20 cellular contexts compared by ENCODE assay signal in the genomic region with DNA sequence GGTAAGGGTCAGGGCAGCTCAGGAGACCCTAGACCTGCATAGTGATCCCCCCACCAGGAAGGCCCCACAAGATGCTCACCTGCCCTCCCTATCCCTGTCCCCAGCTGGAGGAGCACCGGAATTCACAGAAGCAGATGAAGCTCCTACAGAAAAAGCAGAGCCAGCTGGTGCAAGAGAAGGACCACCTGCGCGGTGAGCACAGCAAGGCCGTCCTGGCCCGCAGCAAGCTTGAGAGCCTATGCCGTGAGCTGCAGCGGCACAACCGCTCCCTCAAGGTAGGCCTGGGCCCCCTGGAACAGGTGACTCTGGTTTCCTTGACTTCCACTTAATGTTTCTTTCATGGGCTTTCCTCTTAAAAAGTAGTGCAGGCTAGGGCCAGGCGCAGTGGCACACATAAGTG. TPM values are rescaled to one million over a fixed set of nuclear protein-coding genes. Genes with fewer than 3 reads are reported as not detected.
A peak's percentile ranks its signal among the peaks of the same experiment; 100 is the strongest.
DNase-seq lines count a peak whose midpoint lies in the region; ATAC-seq, FAIRE-seq and TF ChIP-seq lines count a peak whose summit lies in the region.
"Had no signal": no experiment of that assay in that cellular context is flagged by ENCODE, and none has a peak within 500 bp of the region (broad histone marks: within the 10 kb centered on the region; RNA-seq: fewer than 3 reads in every experiment).

No MANE protein-coding gene starts in this region.

- H3K4me2 ChIP-seq in BLaER1 (no peak overlapping the region), K562 (ENCODE audit: insufficient read depth, low read length) (no peak overlapping the region)
- H3K4me2 ChIP-seq: A549 had no signal

- FAIRE-seq in K562 (lab: Jason Lieb, UNC) = no peak
- FAIRE-seq: A549, GM19239, H1 had no signal

- peaks cover 30% of the 10 kb centered on the region for H3K4me1 ChIP-seq in BLaER1
- peaks cover 3% of the 10 kb centered on the region in 2 experiments; a peak in 3 of 5 replicates for H3K4me1 ChIP-seq in K562 (replicated peaks in 1 of 2; ENCODE audit: control insufficient read depth in 2 of 2, insufficient read depth in 2 of 2, low read length in 2 of 2)
- H3K4me1 ChIP-seq: HAP-1 had no signal

- CTCF ChIA-PET in K562 (lab: Yijun Ruan, JAX; ENCODE audit: low intra/inter-chr PET ratio) (no interaction called here), GM10248 (lab: Yijun Ruan, JAX) (interaction anchor here (0.7 to 1.3 kb wide), 2 partner anchors 28 to 33 kb away, joined by 3 read pairs; no protein-coding TSS in a partner anchor)

- H3K27ac Mint-ChIP-seq in stimulated activated effector memory CD8-positive, alpha-beta T cell treated with anti-CD3 and anti-CD28 coated beads, Interleukin-12 subunit alpha, Interleukin-12 subunit beta, amount 100 ng/mL, for 72 hours = peak overlapping the region; percentile 18

- H3K36me3 ChIP-seq in BLaER1 = peaks cover 100% of the 10 kb centered on the region
- peaks cover 62% of the 10 kb centered on the region for H3K36me3 ChIP-seq in H7 (replicated peaks; ENCODE audit: control insufficient read depth, insufficient read depth, low read length)
- H3K36me3 ChIP-seq in K562 (ENCODE audit: control insufficient read depth, insufficient read depth, low read length) = peaks cover 91% of the 10 kb centered on the region

- in situ Hi-C loops in K562 (cut with MboI) = no loop called here

- BruUV-seq in K562 (replicated peaks; lab: Mats Ljungman, UMichigan) = no TSS peak

- H3K9me3 ChIP-seq in BLaER1 (no peaks in the 10 kb centered on the region), K562 (replicated peaks; ENCODE audit: control insufficient read depth, insufficient read depth, low read depth, low read length) (no peaks in the 10 kb centered on the region)
- H3K9me3 ChIP-seq: A549, HAP-1 had no signal

- H3K79me2 ChIP-seq in K562 (ENCODE audit: control insufficient read depth, insufficient read depth, low read length) = peaks cover 36% of the 10 kb centered on the region

- no peaks in the 10 kb centered on the region for H3K9me3 Mint-ChIP-seq in stimulated activated effector memory CD8-positive, alpha-beta T cell treated with anti-CD3 and anti-CD28 coated beads, Interleukin-12 subunit alpha, Interleukin-12 subunit beta, amount 100 ng/mL, for 72 hours
- H3K9me3 Mint-ChIP-seq: CD14-positive monocyte had no signal

- H3K4me3 ChIP-seq in BLaER1 (no peak overlapping the region), H7 (ENCODE audit: insufficient read depth, low read depth, low read length) (no peak overlapping the region), K562 (no peak overlapping the region)
- H3K4me3 ChIP-seq: A549, HAP-1 had no signal

- peak; percentile 20 for DNase-seq in H7
- no peak for DNase-seq in K562 (ENCODE audit: extremely low read depth in 1 of 4, low spot score in 3 of 4)
- no peak for DNase-seq in stimulated activated effector memory CD8-positive, alpha-beta T cell treated with anti-CD3 and anti-CD28 coated beads, Interleukin-12 subunit alpha, Interleukin-12 subunit beta, amount 100 ng/mL, for 72 hours (ENCODE audit: low spot score in 2 of 2)
- no peak for DNase-seq in GM10248 (ENCODE audit: extremely low spot score)
- no peak for DNase-seq in NCI-H526 (lab: John Stamatoyannopoulos, UW)
- DNase-seq: AML-193; CD4-positive, alpha-beta memory T cell; DMS153; DMS79; GDM1 had no signal

- peaks cover 47% of the 10 kb centered on the region for H3K4me1 Mint-ChIP-seq in stimulated activated effector memory CD8-positive, alpha-beta T cell treated with anti-CD3 and anti-CD28 coated beads, Interleukin-12 subunit alpha, Interleukin-12 subunit beta, amount 100 ng/mL, for 72 hours

- TF ChIP-seq RAD21 in K562 (CRISPR knock-in tag; conservative IDR thresholded peaks at IDR 0.05 in 1 of 2, IDR thresholded peaks at IDR 0.05 in 1 of 2) = no peak

- POLR2A ChIA-PET in K562 (lab: Yijun Ruan, JAX) (interaction anchor here (0.6 to 11.6 kb wide), 4 partner anchors 8 to 114 kb away, joined by 3 to 201 read pairs (median 4); partner anchors contain the start of genes CCDC28B and TXLNA), GM10248 (lab: Yijun Ruan, JAX) (interaction anchor here (0.6 kb wide), 1 partner anchor 78 kb away, joined by 10 read pairs; no protein-coding TSS in a partner anchor)

- intact Hi-C loops in K562 (cut with micrococcal nuclease) = loop anchor here (10.0 kb wide), 1 partner anchor 173 kb away; the partner anchor contains the start of gene KHDRBS1

- peaks cover 100% of the 10 kb centered on the region for H3K36me3 Mint-ChIP-seq in stimulated activated effector memory CD8-positive, alpha-beta T cell treated with anti-CD3 and anti-CD28 coated beads, Interleukin-12 subunit alpha, Interleukin-12 subunit beta, amount 100 ng/mL, for 72 hours

- H3K27me3 ChIP-seq in BLaER1 = no peaks in the 10 kb centered on the region
- H3K27me3 ChIP-seq in H7 (ENCODE audit: control insufficient read depth, insufficient read depth, low read length) = no peaks in the 10 kb centered on the region
- H3K27me3 ChIP-seq in K562 (ENCODE audit: control insufficient read depth in 2 of 2, insufficient read depth in 2 of 2, low read length in 2 of 2) = no peaks in the 10 kb centered on the region

- ATAC-seq in K562 (no peak), GM18858 (IDR thresholded peaks at IDR 0.05; ENCODE audit: unreplicated experiment) (no peak)
- no peak for ATAC-seq in stimulated activated effector memory CD8-positive, alpha-beta T cell treated with anti-CD3 and anti-CD28 coated beads, Interleukin-12 subunit alpha, Interleukin-12 subunit beta, amount 100 ng/mL, for 72 hours
- ATAC-seq: A549 had no signal

- TF ChIP-seq CTCF in K562 (IDR thresholded peaks at IDR 0.05 in 2 of 3, conservative IDR thresholded peaks at IDR 0.05 in 1 of 3; ENCODE audit: insufficient read depth in 2 of 3, low read depth in 1 of 3, low read length in 3 of 3) (no peak), GM10248 (IDR thresholded peaks at IDR 0.05; ENCODE audit: control extremely low read depth, extremely low read depth, low read depth, missing control alignments) (no peak)

- TF ChIP-seq POLR2A in K562 (conservative IDR thresholded peaks at IDR 0.05) = no peak

- H3K4me3 Mint-ChIP-seq in stimulated activated effector memory CD8-positive, alpha-beta T cell treated with anti-CD3 and anti-CD28 coated beads, Interleukin-12 subunit alpha, Interleukin-12 subunit beta, amount 100 ng/mL, for 72 hours = no peak overlapping the region
- H3K4me3 Mint-ChIP-seq: CD14-positive monocyte had no signal

- TF ChIP-seq EP300 in K562 (IDR thresholded peaks at IDR 0.05; ENCODE audit: low read length) = no peak

- WGBS in K562 (ENCODE audit: insufficient coverage, low coverage, missing lambda C conversion rate) = over 99% methylated on average over 9 of the region's 9 CpGs

- H3K9ac ChIP-seq in BLaER1 (no peak overlapping the region), K562 (ENCODE audit: insufficient read depth in 1 of 2, low read depth in 2 of 2, low read length in 2 of 2) (peak overlapping the region in 1 of 2 experiments; percentile 29; a peak in 1 of 4 replicates)

- H2AFZ ChIP-seq in K562 (ENCODE audit: low read depth, low read length) = no peak overlapping the region

- peaks cover 4% of the 10 kb centered on the region for H3K9me1 ChIP-seq in K562 (ENCODE audit: control insufficient read depth, insufficient read depth, low read length)

- H4K20me1 ChIP-seq in BLaER1 (peaks cover 99% of the 10 kb centered on the region), K562 (replicated peaks; ENCODE audit: control insufficient read depth, insufficient read depth, low read length) (no peaks in the 10 kb centered on the region)

- H3K27ac ChIP-seq in BLaER1 (0 out of 2 replicates have a peak overlapping the region, but pooled peaks have one; percentile 12), K562 (ENCODE audit: extremely low read depth, low read depth, low read length) (no peak overlapping the region)
- H3K27ac ChIP-seq: A549 had no signal

RNA-seq across cellular contexts. Expression of gene TXLNA, which starts 8.4 kb away (rescaled TPM):
- 70.2 and 77.3 TPM in 2 replicates for total RNA-seq in H7 (2014; rRNA removed; shearing (Covaris generic))
- 55.3 and 89.3 TPM in 2 replicates for total RNA-seq in K562 (2011; cell fraction: chromatin; rRNA removed; ENCODE audit: low replicate concordance)
- 49.7 and 53.2 TPM in 2 replicates for total RNA-seq in K562 (2011; cell fraction: nucleolus; rRNA removed)
- 72.7 and 98.9 TPM in 2 replicates for total RNA-seq in K562 (2011; cell fraction: nucleoplasm; rRNA removed)
- total RNA-seq in K562 (2014; rRNA removed) (38.6 and 51.4 TPM in 2 replicates), K562 (2014; rRNA removed; fragmentation: Illumina TruSeq; extraction: Trizol) (33.0 and 33.5 TPM in 2 replicates), K562 (2015; rRNA removed; fragmentation: Illumina TruSeq; extraction: Trizol) (46.4 TPM in 2 replicates), K562 (2021) (50.2 and 54.5 TPM in 2 replicates)
- polyA plus RNA-seq in K562 (2011; rRNA removed) (39.3 and 42.9 TPM in 2 replicates), K562 (2014; fragmentation: Illumina TruSeq; extraction: Trizol) (39.4 and 40.9 TPM in 2 replicates), K562 (2014; fragmentation: Nextera tagmentation; extraction: Ambion mirVana) (10 to 100 TPM in 1 of 2 experiments, 1 to 10 TPM in 1; 9.2 to 15.2 TPM), K562 (2014; rRNA removed) (43.6 and 46.7 TPM in 2 replicates)
- 33.2 and 42.7 TPM in 2 replicates for polyA plus RNA-seq in K562 (2011; cell fraction: cytosol; rRNA removed)
- 124 and 140 TPM in 2 replicates for polyA plus RNA-seq in K562 (2011; cell fraction: nucleus; rRNA removed)
- 29.5 and 40.7 TPM in 2 replicates for polyA plus RNA-seq in K562 (2012)
- 30.3 and 32.5 TPM in 2 replicates for polyA minus RNA-seq in K562 (2011; rRNA and poly(A)+ RNA removed)
- 19.4 and 20.2 TPM in 2 replicates for polyA minus RNA-seq in K562 (2011; cell fraction: cytosol; rRNA and poly(A)+ RNA removed)
- polyA minus RNA-seq in K562 (2011; cell fraction: nucleus; rRNA and poly(A)+ RNA removed) = 13.7 and 22.8 TPM in 2 replicates

RNA-seq across cellular contexts. Expression of gene CCDC28B, which starts 12.5 kb away (rescaled TPM):
- total RNA-seq in H7 (2014; rRNA removed; shearing (Covaris generic)) = 56.0 and 57.8 TPM in 2 replicates
- 11.5 and 23.4 TPM in 2 replicates for total RNA-seq in K562 (2011; cell fraction: chromatin; rRNA removed; ENCODE audit: low replicate concordance)
- 20.0 and 22.0 TPM in 2 replicates for total RNA-seq in K562 (2011; cell fraction: nucleolus; rRNA removed)
- total RNA-seq in K562 (2011; cell fraction: nucleoplasm; rRNA removed) = 16.6 and 19.8 TPM in 2 replicates
- total RNA-seq in K562 (2014; rRNA removed) = 51.9 and 59.5 TPM in 2 replicates
- total RNA-seq in K562 (2014; rRNA removed; fragmentation: Illumina TruSeq; extraction: Trizol) = 14.3 and 17.3 TPM in 2 replicates
- 42.2 and 44.4 TPM in 2 replicates for total RNA-seq in K562 (2015; rRNA removed; fragmentation: Illumina TruSeq; extraction: Trizol)
- total RNA-seq in K562 (2021) = 48.0 and 50.6 TPM in 2 replicates
- 29.3 and 29.4 TPM in 2 replicates for polyA plus RNA-seq in K562 (2011; rRNA removed)
- 38.3 and 45.4 TPM in 2 replicates for polyA plus RNA-seq in K562 (2011; cell fraction: cytosol; rRNA removed)
- 22.5 and 26.4 TPM in 2 replicates for polyA plus RNA-seq in K562 (2011; cell fraction: nucleus; rRNA removed)
- 44.3 and 77.3 TPM in 2 replicates for polyA plus RNA-seq in K562 (2012)
- 31.7 and 45.4 TPM in 2 replicates for polyA plus RNA-seq in K562 (2014; fragmentation: Illumina TruSeq; extraction: Trizol)
- 10 to 100 TPM in 1 of 2 experiments, 1 to 10 TPM in 1; 5.7 to 14.5 TPM for polyA plus RNA-seq in K562 (2014; fragmentation: Nextera tagmentation; extraction: Ambion mirVana)
- 54.5 and 56.6 TPM in 2 replicates for polyA plus RNA-seq in K562 (2014; rRNA removed)
- 15.4 and 16.3 TPM in 2 replicates for polyA minus RNA-seq in K562 (2011; rRNA and poly(A)+ RNA removed)
- 16.2 and 17.0 TPM in 2 replicates for polyA minus RNA-seq in K562 (2011; cell fraction: cytosol; rRNA and poly(A)+ RNA removed)
- polyA minus RNA-seq in K562 (2011; cell fraction: nucleus; rRNA and poly(A)+ RNA removed) = 7.1 and 7.9 TPM in 2 replicates

RNA-seq across cellular contexts. Expression of gene IQCC, which starts 17.6 kb away (rescaled TPM):
- 8.3 and 8.7 TPM in 2 replicates for total RNA-seq in H7 (2014; rRNA removed; shearing (Covaris generic))
- 18.6 and 38.8 TPM in 2 replicates for total RNA-seq in K562 (2011; cell fraction: chromatin; rRNA removed; ENCODE audit: low replicate concordance)
- 26.5 and 29.7 TPM in 2 replicates for total RNA-seq in K562 (2011; cell fraction: nucleolus; rRNA removed)
- total RNA-seq in K562 (2011; cell fraction: nucleoplasm; rRNA removed) = 17.0 and 24.6 TPM in 2 replicates
- total RNA-seq in K562 (2014; rRNA removed) (12.4 and 12.6 TPM in 2 replicates), K562 (2014; rRNA removed; fragmentation: Illumina TruSeq; extraction: Trizol) (10.6 and 11.5 TPM in 2 replicates), K562 (2015; rRNA removed; fragmentation: Illumina TruSeq; extraction: Trizol) (12.7 and 13.2 TPM in 2 replicates), K562 (2021) (6.6 and 8.1 TPM in 2 replicates)
- polyA plus RNA-seq in K562 (2011; rRNA removed) (10.6 and 10.7 TPM in 2 replicates), K562 (2014; fragmentation: Illumina TruSeq; extraction: Trizol) (14.9 and 16.5 TPM in 2 replicates), K562 (2014; fragmentation: Nextera tagmentation; extraction: Ambion mirVana) (10 to 100 TPM in 1 of 2 experiments, 1 to 10 TPM in 1; 8.4 to 10.4 TPM), K562 (2014; rRNA removed) (12.4 and 13.9 TPM in 2 replicates)
- 7.5 and 8.4 TPM in 2 replicates for polyA plus RNA-seq in K562 (2011; cell fraction: cytosol; rRNA removed)
- 11.3 and 15.9 TPM in 2 replicates for polyA plus RNA-seq in K562 (2011; cell fraction: nucleus; rRNA removed)
- 6.8 and 7.8 TPM in 2 replicates for polyA plus RNA-seq in K562 (2012)
- 5.3 and 6.4 TPM in 2 replicates for polyA minus RNA-seq in K562 (2011; rRNA and poly(A)+ RNA removed)
- polyA minus RNA-seq in K562 (2011; cell fraction: cytosol; rRNA and poly(A)+ RNA removed) = 4.1 and 4.3 TPM in 2 replicates
- polyA minus RNA-seq in K562 (2011; cell fraction: nucleus; rRNA and poly(A)+ RNA removed) = 8.9 and 14.0 TPM in 2 replicates

RNA-seq across cellular contexts. Expression of gene DCDC2B, which starts 21.0 kb away (rescaled TPM):
- not detected in 2 replicates for total RNA-seq in H7 (2014; rRNA removed; shearing (Covaris generic))
- total RNA-seq in K562 (2011; cell fraction: chromatin; rRNA removed; ENCODE audit: low replicate concordance) = 0.37 and 0.56 TPM in 2 replicates
- total RNA-seq in K562 (2011; cell fraction: nucleolus; rRNA removed) = 0.26 and 0.83 TPM in 2 replicates
- total RNA-seq in K562 (2011; cell fraction: nucleoplasm; rRNA removed) = 0.38 and 0.44 TPM in 2 replicates
- total RNA-seq in K562 (2014; rRNA removed) (not detected in 2 replicates), K562 (2014; rRNA removed; fragmentation: Illumina TruSeq; extraction: Trizol) (not detected in 2 replicates), K562 (2015; rRNA removed; fragmentation: Illumina TruSeq; extraction: Trizol) (not detected in 2 replicates), K562 (2021) (not detected in 2 replicates)
- polyA plus RNA-seq in K562 (2011; rRNA removed) (not detected in 2 replicates), K562 (2014; fragmentation: Illumina TruSeq; extraction: Trizol) (not detected in 2 replicates), K562 (2014; fragmentation: Nextera tagmentation; extraction: Ambion mirVana) (not detected), K562 (2014; rRNA removed) (not detected in 2 replicates)
- 0.03 TPM in 1 of 2 replicates, not detected in the other for polyA plus RNA-seq in K562 (2011; cell fraction: cytosol; rRNA removed)
- polyA plus RNA-seq in K562 (2011; cell fraction: nucleus; rRNA removed) = 0.08 and 0.09 TPM in 2 replicates
- polyA plus RNA-seq in K562 (2012) = 0.04 and 0.26 TPM in 2 replicates
- 0.11 and 0.12 TPM in 2 replicates for polyA minus RNA-seq in K562 (2011; rRNA and poly(A)+ RNA removed)
- polyA minus RNA-seq in K562 (2011; cell fraction: cytosol; rRNA and poly(A)+ RNA removed) = not detected in 2 replicates
- polyA minus RNA-seq in K562 (2011; cell fraction: nucleus; rRNA and poly(A)+ RNA removed) = 0.27 and 0.78 TPM in 2 replicates
- total RNA-seq: CD4-positive, alpha-beta memory T cell; Daoy; H1; HT-29 had no signal
- polyA plus RNA-seq: A549; BJ; CD14-positive monocyte; CD4-positive, alpha-beta memory T cell; H1 had no signal

RNA-seq across cellular contexts. Expression of gene TMEM234, which starts 34.3 kb away (rescaled TPM):
- 11.8 and 16.3 TPM in 2 replicates for total RNA-seq in H7 (2014; rRNA removed; shearing (Covaris generic))
- total RNA-seq in K562 (2011; cell fraction: chromatin; rRNA removed; ENCODE audit: low replicate concordance) = 56.9 and 137 TPM in 2 replicates
- 60.9 and 62.4 TPM in 2 replicates for total RNA-seq in K562 (2011; cell fraction: nucleolus; rRNA removed)
- 56.3 and 58.4 TPM in 2 replicates for total RNA-seq in K562 (2011; cell fraction: nucleoplasm; rRNA removed)
- total RNA-seq in K562 (2014; rRNA removed) (5.0 and 8.6 TPM in 2 replicates), K562 (2014; rRNA removed; fragmentation: Illumina TruSeq; extraction: Trizol) (8.3 and 8.4 TPM in 2 replicates), K562 (2015; rRNA removed; fragmentation: Illumina TruSeq; extraction: Trizol) (7.6 and 7.8 TPM in 2 replicates), K562 (2021) (12.1 and 14.1 TPM in 2 replicates)
- polyA plus RNA-seq in K562 (2011; rRNA removed) (7.7 and 9.0 TPM in 2 replicates), K562 (2014; fragmentation: Illumina TruSeq; extraction: Trizol) (7.2 and 7.3 TPM in 2 replicates), K562 (2014; fragmentation: Nextera tagmentation; extraction: Ambion mirVana) (1 to 10 TPM; 6.2 to 6.8 TPM), K562 (2014; rRNA removed) (10.4 and 12.9 TPM in 2 replicates)
- polyA plus RNA-seq in K562 (2011; cell fraction: cytosol; rRNA removed) = 8.2 and 9.2 TPM in 2 replicates
- 47.7 and 56.1 TPM in 2 replicates for polyA plus RNA-seq in K562 (2011; cell fraction: nucleus; rRNA removed)
- polyA plus RNA-seq in K562 (2012) = 13.3 and 20.9 TPM in 2 replicates
- polyA minus RNA-seq in K562 (2011; rRNA and poly(A)+ RNA removed) = 13.7 and 15.3 TPM in 2 replicates
- polyA minus RNA-seq in K562 (2011; cell fraction: cytosol; rRNA and poly(A)+ RNA removed) = 4.9 and 6.8 TPM in 2 replicates
- polyA minus RNA-seq in K562 (2011; cell fraction: nucleus; rRNA and poly(A)+ RNA removed) = 20.2 and 22.9 TPM in 2 replicates
